11 cellular contexts compared by ENCODE assay signal in genomic region chr7:44277851-44278250, GRCh38. TPM values are rescaled to one million over a fixed set of nuclear protein-coding genes. Genes with fewer than 3 reads are reported as not detected.
DNase-seq lines count a peak whose midpoint lies in the region; ATAC-seq and TF ChIP-seq lines count a peak whose summit lies in the region.
"Had no signal": no experiment of that assay in that cellular context is flagged by ENCODE, and none has a peak within 500 bp of the region (broad histone marks: within the 10 kb centered on the region; RNA-seq: fewer than 3 reads in every experiment).

No MANE protein-coding gene starts in this region.

- H3K27me3 ChIP-seq in SK-N-SH (ENCODE audit: insufficient read depth): peaks cover 5% of the 10 kb centered on the region
- H3K27me3 ChIP-seq in suprapubic skin: peaks cover 11% of the 10 kb centered on the region

- ATAC-seq in SK-N-SH treated with all-trans-retinoic acid at 6 μM for 48 hours (no peak), left cardiac atrium (peak; percentile 36 to 54), GM21825 (IDR thresholded peaks at IDR 0.05; ENCODE audit: unreplicated experiment) (no peak)
- ATAC-seq: left lobe of liver had no signal

- CTCF ChIA-PET in SK-N-SH (lab: Yijun Ruan, JAX): interaction anchor here (0.7 kb wide), 1 partner anchor 37 kb away, joined by 3 read pairs; no protein-coding TSS in a partner anchor

- POLR2A ChIA-PET in SK-N-SH (lab: Yijun Ruan, JAX): interaction anchor here (0.6 kb wide), 1 partner anchor 521 kb away, joined by 3 read pairs; no protein-coding TSS in a partner anchor

- no peak for TF ChIP-seq EP300 in SK-N-SH (IDR thresholded peaks at IDR 0.05; ENCODE audit: borderline replicate concordance in 1 of 2, low read depth in 1 of 2, low read length in 1 of 2)
- no peak for TF ChIP-seq EP300 in suprapubic skin (IDR thresholded peaks at IDR 0.05)

- no peaks in the 10 kb centered on the region for H3K9me2 ChIP-seq in SK-N-SH

- H3K9ac ChIP-seq in SK-N-SH: no peak overlapping the region

- no peaks in the 10 kb centered on the region for H4K20me1 ChIP-seq in SK-N-SH (ENCODE audit: insufficient read depth)

- peak overlapping the region in 1 of 2 experiments; percentile 64; a peak in 2 of 4 replicates for H3K27ac ChIP-seq in SK-N-SH (ENCODE audit: low read depth in 2 of 2, low read length in 1 of 2)
- H3K27ac ChIP-seq in suprapubic skin: no peak overlapping the region

- H3K4me2 ChIP-seq in SK-N-SH: no peak overlapping the region

- H3K4me3 ChIP-seq in SK-N-SH (ENCODE audit: low read depth in 2 of 2, low read length in 1 of 2): no peak overlapping the region
- H3K4me3 ChIP-seq in suprapubic skin: no peak overlapping the region

- H3K4me1 ChIP-seq in SK-N-SH (ENCODE audit: control insufficient read depth in 1 of 2, insufficient read depth in 2 of 2, low read depth in 1 of 2, low read length in 1 of 2): peaks cover 4 to 51% of the 10 kb centered on the region in 2 experiments; a peak in 3 of 4 replicates
- H3K4me1 ChIP-seq in suprapubic skin: peaks cover 4% of the 10 kb centered on the region

- H3F3A ChIP-seq in SK-N-SH (replicated peaks; ENCODE audit: insufficient read depth): no peaks in the 10 kb centered on the region

- TF ChIP-seq POLR2A in suprapubic skin (IDR thresholded peaks at IDR 0.05): no peak

- no peak overlapping the region for H2AFZ ChIP-seq in SK-N-SH (ENCODE audit: low read depth)

- WGBS in SK-N-SH (ENCODE audit: low lambda C conversion rate): 60% methylated on average over 8 of the region's 8 CpGs
- 78% methylated on average over 8 of the region's 8 CpGs for WGBS in suprapubic skin

- no peak for TF ChIP-seq RAD21 in SK-N-SH (IDR thresholded peaks at IDR 0.05; ENCODE audit: low read length)

- no peak for TF ChIP-seq CTCF in SK-N-SH (IDR thresholded peaks at IDR 0.05)
- no peak for TF ChIP-seq CTCF in suprapubic skin (IDR thresholded peaks at IDR 0.05)

- H3K9me3 ChIP-seq in SK-N-SH (no peaks in the 10 kb centered on the region), suprapubic skin (no peaks in the 10 kb centered on the region)

- intact Hi-C loops in left cardiac atrium (cut with DNase I): no loop called here

- no peaks in the 10 kb centered on the region for H3K79me2 ChIP-seq in SK-N-SH (ENCODE audit: insufficient read depth)

- peak; percentile 72 for DNase-seq in SK-N-SH
- peak; percentile 56 for DNase-seq in amniotic epithelial cell (ENCODE audit: low read depth)
- DNase-seq in left cardiac atrium: peak; percentile 70
- DNase-seq in suprapubic skin (ENCODE audit: low spot score in 2 of 2): peak; percentile 49 to 75
- no peak for DNase-seq in activated gamma-delta T cell (lab: John Stamatoyannopoulos, UW)
- DNase-seq in NCI-H128 (lab: John Stamatoyannopoulos, UW; ENCODE audit: unreplicated experiment): no peak
- DNase-seq: DMS153, NCI-H510A had no signal

- H3K36me3 ChIP-seq in SK-N-SH (replicated peaks in 1 of 2; ENCODE audit: control insufficient read depth in 1 of 2, insufficient read depth in 2 of 2, low read length in 1 of 2): no peaks in the 10 kb centered on the region
- H3K36me3 ChIP-seq in suprapubic skin: no peaks in the 10 kb centered on the region

TF ChIP-seq in SK-N-SH, 30 proteins besides CTCF, POLR2A, EP300 and RAD21:
- TF ChIP-seq SIN3A (IDR thresholded peaks at IDR 0.05; ENCODE audit: borderline replicate concordance, low read depth, low read length) (no peak), RCOR1 (IDR thresholded peaks at IDR 0.05; ENCODE audit: low read length) (peak; percentile 7; the same call in 1 of the 2 replicates)

TF ChIP-seq in SK-N-SH treated with all-trans-retinoic acid at 6 μM for 48 hours, 23 proteins besides CTCF, POLR2A, EP300 and RAD21:
- TF ChIP-seq CSDC2 (CRISPR knock-in tag; IDR thresholded peaks at IDR 0.05): no peak
TF ChIP-seq in SK-N-SH treated with all-trans-retinoic acid at 6 μM for 48 hours: peak in this region for 0.

RNA-seq across cellular contexts. Expression of gene CAMK2B, which starts 47.5 kb away (rescaled TPM):
- 0.10 and 0.20 TPM in 2 replicates for polyA plus RNA-seq in SK-N-SH (2012; rRNA removed)
- 0.13 and 0.17 TPM in 2 replicates for polyA plus RNA-seq in SK-N-SH (2012; cell fraction: cytosol; rRNA removed)
- polyA plus RNA-seq in SK-N-SH (2012; cell fraction: nucleus; rRNA removed): 0.15 and 0.19 TPM in 2 replicates
- total RNA-seq in left cardiac atrium: 10 to 100 TPM; 75.8 to 98.7 TPM
- 1 to 10 TPM in 2 of 4 donors, under 1 TPM in 2; 0.89 to 5.1 (median 1.2) TPM for total RNA-seq in suprapubic skin

Comparison
In these comparisons a context has a peak if more than half of its experiments do, and no peak if none do; other contexts are left out.
1. DNase-seq: peak in SK-N-SH (single experiment), amniotic epithelial cell (single experiment), left cardiac atrium (single experiment) and suprapubic skin (2 of 2); none in activated gamma-delta T cell (single experiment) and NCI-H128 (single experiment).
2. ATAC-seq: peak in left cardiac atrium (2 of 2); none in SK-N-SH treated with all-trans-retinoic acid at 6 μM for 48 hours (single experiment) and GM21825 (single experiment).
3. RNA of gene CAMK2B, which starts 47.5 kb away (total RNA-seq): 75.8 to 98.7 TPM in left cardiac atrium; 0.89 to 5.1 TPM in suprapubic skin; every median in the first group is over 10 times any median in the second.